Comparison of ENCODE assay signal across 1 cellular context in genomic region chr6:168035661-168036616, GRCh38.
A peak's percentile ranks its signal among the peaks of the same experiment; 100 is the strongest.
TF ChIP-seq lines count a peak whose summit lies in the region.

No MANE protein-coding gene starts in this region.

TF ChIP-seq in K562, 482 proteins besides CTCF, POLR2A, EP300 and RAD21 (continued from another document and continues in another):
- peak; percentile 33; the same call in 1 of the 2 replicates for TF ChIP-seq NFE2 (IDR thresholded peaks at IDR 0.05; ENCODE audit: low read depth)
- TF ChIP-seq NFIC (IDR thresholded peaks at IDR 0.05): 0 out of 2 replicates have a peak, but pooled peaks have one; percentile 13
- peak; percentile 82 for TF ChIP-seq FOSL1 (tag; conservative IDR thresholded peaks at IDR 0.05)
- TF ChIP-seq ZNF778 (CRISPR knock-in tag; IDR thresholded peaks at IDR 0.05): no peak
- peak; percentile 81; the same call in 1 of the 2 replicates for TF ChIP-seq CTBP1 (IDR thresholded peaks at IDR 0.05; ENCODE audit: borderline replicate concordance)
- TF ChIP-seq ETV1 (tag; conservative IDR thresholded peaks at IDR 0.05; ENCODE audit: low read depth): peak; percentile 58; the same call in 1 of the 2 replicates
- peak; percentile 75 for TF ChIP-seq JUN (IDR thresholded peaks at IDR 0.05; ENCODE audit: borderline replicate concordance, low read depth, low read length)
- TF ChIP-seq JUN (CRISPR knock-in tag; IDR thresholded peaks at IDR 0.05; ENCODE audit: borderline replicate concordance): no peak
- peak in 1 of 2 experiments; percentile 19; a peak in 1 of 4 replicates for TF ChIP-seq HDAC1 (IDR thresholded peaks at IDR 0.05)
- TF ChIP-seq ZNF589 (CRISPR knock-in tag; IDR thresholded peaks at IDR 0.05; ENCODE audit: low read depth): no peak; the same call in 1 of the 2 replicates
- TF ChIP-seq ATF7 (IDR thresholded peaks at IDR 0.05): peak; percentile 93
- TF ChIP-seq KDM2B (CRISPR knock-in tag; IDR thresholded peaks at IDR 0.05): no peak
- TF ChIP-seq, protein P1, sequence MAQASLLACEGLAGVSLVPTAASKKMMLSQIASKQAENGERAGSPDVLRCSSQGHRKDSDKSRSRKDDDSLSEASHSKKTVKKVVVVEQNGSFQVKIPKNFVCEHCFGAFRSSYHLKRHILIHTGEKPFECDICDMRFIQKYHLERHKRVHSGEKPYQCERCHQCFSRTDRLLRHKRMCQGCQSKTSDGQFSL (CRISPR knock-in tag; IDR thresholded peaks at IDR 0.05): 0 out of 2 replicates have a peak, but pooled peaks have one; percentile 13
- TF ChIP-seq, protein P1 (tag; IDR thresholded peaks at IDR 0.05): 0 out of 4 replicates have a peak, but pooled peaks of 1 of the 2 experiments have one; percentile 1
- TF ChIP-seq SMARCC2 (IDR thresholded peaks at IDR 0.05; ENCODE audit: low read depth): peak; percentile 78; the same call in 1 of the 2 replicates
- no peak for TF ChIP-seq RBFOX2 (IDR thresholded peaks at IDR 0.05; ENCODE audit: low read depth, low read length)
- no peak for TF ChIP-seq POU5F1 (IDR thresholded peaks at IDR 0.05; ENCODE audit: borderline replicate concordance, low read depth, low read length, partially characterized antibody)
- TF ChIP-seq STAT5A (IDR thresholded peaks at IDR 0.05; ENCODE audit: borderline replicate concordance, low read length): peak; percentile 63
- no peak for TF ChIP-seq ATF1 (CRISPR knock-in tag; IDR thresholded peaks at IDR 0.05)
- TF ChIP-seq ATF1 (tag; IDR thresholded peaks at IDR 0.05): peak; percentile 80
- TF ChIP-seq POLR2B (IDR thresholded peaks at IDR 0.05; ENCODE audit: low read depth, partially characterized antibody): no peak
- TF ChIP-seq CCNT2 (IDR thresholded peaks at IDR 0.05; ENCODE audit: borderline replicate concordance, extremely low read depth, insufficient read length, low read depth, low read length): peak; percentile 42
- peak; percentile 76; the same call in 1 of the 2 replicates for TF ChIP-seq ZNF584 (CRISPR knock-in tag; IDR thresholded peaks at IDR 0.05; ENCODE audit: low read depth)
- TF ChIP-seq RNF2 (IDR thresholded peaks at IDR 0.05): peak; percentile 23
- TF ChIP-seq ZBTB2 (IDR thresholded peaks at IDR 0.05): peak; percentile 41; the same call in 1 of the 2 replicates
- peak; percentile 40; the same call in 1 of the 2 replicates for TF ChIP-seq ZNF12 (CRISPR knock-in tag; IDR thresholded peaks at IDR 0.05)
- peak; percentile 77 for TF ChIP-seq TCF3 (CRISPR knock-in tag; IDR thresholded peaks at IDR 0.05)
- peak; percentile 45; the same call in 1 of the 2 replicates for TF ChIP-seq ZBTB17 (CRISPR knock-in tag; IDR thresholded peaks at IDR 0.05)
- no peak for TF ChIP-seq ZNF551 (CRISPR knock-in tag; IDR thresholded peaks at IDR 0.05)
- TF ChIP-seq ARNT (IDR thresholded peaks at IDR 0.05): 0 out of 4 replicates have a peak, but pooled peaks of 1 of the 2 experiments have one; percentile 45
- TF ChIP-seq MBD1 (CRISPR knock-in tag; IDR thresholded peaks at IDR 0.05): no peak
- peak; percentile 82 for TF ChIP-seq ATF3 (IDR thresholded peaks at IDR 0.05)
- no peak for TF ChIP-seq ATF3 (CRISPR knock-in tag; conservative IDR thresholded peaks at IDR 0.05)
- TF ChIP-seq, protein P2, sequence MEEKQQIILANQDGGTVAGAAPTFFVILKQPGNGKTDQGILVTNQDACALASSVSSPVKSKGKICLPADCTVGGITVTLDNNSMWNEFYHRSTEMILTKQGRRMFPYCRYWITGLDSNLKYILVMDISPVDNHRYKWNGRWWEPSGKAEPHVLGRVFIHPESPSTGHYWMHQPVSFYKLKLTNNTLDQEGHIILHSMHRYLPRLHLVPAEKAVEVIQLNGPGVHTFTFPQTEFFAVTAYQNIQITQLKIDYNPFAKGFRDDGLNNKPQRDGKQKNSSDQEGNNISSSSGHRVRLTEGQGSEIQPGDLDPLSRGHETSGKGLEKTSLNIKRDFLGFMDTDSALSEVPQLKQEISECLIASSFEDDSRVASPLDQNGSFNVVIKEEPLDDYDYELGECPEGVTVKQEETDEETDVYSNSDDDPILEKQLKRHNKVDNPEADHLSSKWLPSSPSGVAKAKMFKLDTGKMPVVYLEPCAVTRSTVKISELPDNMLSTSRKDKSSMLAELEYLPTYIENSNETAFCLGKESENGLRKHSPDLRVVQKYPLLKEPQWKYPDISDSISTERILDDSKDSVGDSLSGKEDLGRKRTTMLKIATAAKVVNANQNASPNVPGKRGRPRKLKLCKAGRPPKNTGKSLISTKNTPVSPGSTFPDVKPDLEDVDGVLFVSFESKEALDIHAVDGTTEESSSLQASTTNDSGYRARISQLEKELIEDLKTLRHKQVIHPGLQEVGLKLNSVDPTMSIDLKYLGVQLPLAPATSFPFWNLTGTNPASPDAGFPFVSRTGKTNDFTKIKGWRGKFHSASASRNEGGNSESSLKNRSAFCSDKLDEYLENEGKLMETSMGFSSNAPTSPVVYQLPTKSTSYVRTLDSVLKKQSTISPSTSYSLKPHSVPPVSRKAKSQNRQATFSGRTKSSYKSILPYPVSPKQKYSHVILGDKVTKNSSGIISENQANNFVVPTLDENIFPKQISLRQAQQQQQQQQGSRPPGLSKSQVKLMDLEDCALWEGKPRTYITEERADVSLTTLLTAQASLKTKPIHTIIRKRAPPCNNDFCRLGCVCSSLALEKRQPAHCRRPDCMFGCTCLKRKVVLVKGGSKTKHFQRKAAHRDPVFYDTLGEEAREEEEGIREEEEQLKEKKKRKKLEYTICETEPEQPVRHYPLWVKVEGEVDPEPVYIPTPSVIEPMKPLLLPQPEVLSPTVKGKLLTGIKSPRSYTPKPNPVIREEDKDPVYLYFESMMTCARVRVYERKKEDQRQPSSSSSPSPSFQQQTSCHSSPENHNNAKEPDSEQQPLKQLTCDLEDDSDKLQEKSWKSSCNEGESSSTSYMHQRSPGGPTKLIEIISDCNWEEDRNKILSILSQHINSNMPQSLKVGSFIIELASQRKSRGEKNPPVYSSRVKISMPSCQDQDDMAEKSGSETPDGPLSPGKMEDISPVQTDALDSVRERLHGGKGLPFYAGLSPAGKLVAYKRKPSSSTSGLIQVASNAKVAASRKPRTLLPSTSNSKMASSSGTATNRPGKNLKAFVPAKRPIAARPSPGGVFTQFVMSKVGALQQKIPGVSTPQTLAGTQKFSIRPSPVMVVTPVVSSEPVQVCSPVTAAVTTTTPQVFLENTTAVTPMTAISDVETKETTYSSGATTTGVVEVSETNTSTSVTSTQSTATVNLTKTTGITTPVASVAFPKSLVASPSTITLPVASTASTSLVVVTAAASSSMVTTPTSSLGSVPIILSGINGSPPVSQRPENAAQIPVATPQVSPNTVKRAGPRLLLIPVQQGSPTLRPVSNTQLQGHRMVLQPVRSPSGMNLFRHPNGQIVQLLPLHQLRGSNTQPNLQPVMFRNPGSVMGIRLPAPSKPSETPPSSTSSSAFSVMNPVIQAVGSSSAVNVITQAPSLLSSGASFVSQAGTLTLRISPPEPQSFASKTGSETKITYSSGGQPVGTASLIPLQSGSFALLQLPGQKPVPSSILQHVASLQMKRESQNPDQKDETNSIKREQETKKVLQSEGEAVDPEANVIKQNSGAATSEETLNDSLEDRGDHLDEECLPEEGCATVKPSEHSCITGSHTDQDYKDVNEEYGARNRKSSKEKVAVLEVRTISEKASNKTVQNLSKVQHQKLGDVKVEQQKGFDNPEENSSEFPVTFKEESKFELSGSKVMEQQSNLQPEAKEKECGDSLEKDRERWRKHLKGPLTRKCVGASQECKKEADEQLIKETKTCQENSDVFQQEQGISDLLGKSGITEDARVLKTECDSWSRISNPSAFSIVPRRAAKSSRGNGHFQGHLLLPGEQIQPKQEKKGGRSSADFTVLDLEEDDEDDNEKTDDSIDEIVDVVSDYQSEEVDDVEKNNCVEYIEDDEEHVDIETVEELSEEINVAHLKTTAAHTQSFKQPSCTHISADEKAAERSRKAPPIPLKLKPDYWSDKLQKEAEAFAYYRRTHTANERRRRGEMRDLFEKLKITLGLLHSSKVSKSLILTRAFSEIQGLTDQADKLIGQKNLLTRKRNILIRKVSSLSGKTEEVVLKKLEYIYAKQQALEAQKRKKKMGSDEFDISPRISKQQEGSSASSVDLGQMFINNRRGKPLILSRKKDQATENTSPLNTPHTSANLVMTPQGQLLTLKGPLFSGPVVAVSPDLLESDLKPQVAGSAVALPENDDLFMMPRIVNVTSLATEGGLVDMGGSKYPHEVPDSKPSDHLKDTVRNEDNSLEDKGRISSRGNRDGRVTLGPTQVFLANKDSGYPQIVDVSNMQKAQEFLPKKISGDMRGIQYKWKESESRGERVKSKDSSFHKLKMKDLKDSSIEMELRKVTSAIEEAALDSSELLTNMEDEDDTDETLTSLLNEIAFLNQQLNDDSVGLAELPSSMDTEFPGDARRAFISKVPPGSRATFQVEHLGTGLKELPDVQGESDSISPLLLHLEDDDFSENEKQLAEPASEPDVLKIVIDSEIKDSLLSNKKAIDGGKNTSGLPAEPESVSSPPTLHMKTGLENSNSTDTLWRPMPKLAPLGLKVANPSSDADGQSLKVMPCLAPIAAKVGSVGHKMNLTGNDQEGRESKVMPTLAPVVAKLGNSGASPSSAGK (IDR thresholded peaks at IDR 0.05): peak; percentile 36; the same call in 1 of the 2 replicates
- no peak for TF ChIP-seq TGIF2 (CRISPR knock-in tag; IDR thresholded peaks at IDR 0.05)
- TF ChIP-seq ESRRA (IDR thresholded peaks at IDR 0.05; ENCODE audit: borderline replicate concordance, low read depth): peak; percentile 80; the same call in 1 of the 2 replicates
- no peak for TF ChIP-seq HNRNPLL (IDR thresholded peaks at IDR 0.05; ENCODE audit: low read depth, low read length, poor library complexity, severe bottlenecking)
- peak; percentile 34; the same call in 1 of the 2 replicates for TF ChIP-seq L3MBTL2 (IDR thresholded peaks at IDR 0.05)
- TF ChIP-seq TRIM24 (IDR thresholded peaks at IDR 0.05): peak in 1 of 2 experiments; percentile 68; a peak in 1 of 4 replicates
- no peak for TF ChIP-seq MIER1 (IDR thresholded peaks at IDR 0.05; ENCODE audit: low read depth)
- TF ChIP-seq DIDO1 (tag; IDR thresholded peaks at IDR 0.05; ENCODE audit: low read depth): peak; percentile 17; the same call in 1 of the 2 replicates
- TF ChIP-seq ZFX (CRISPR knock-in tag; IDR thresholded peaks at IDR 0.05): no peak
- TF ChIP-seq MEIS2 (IDR thresholded peaks at IDR 0.05; ENCODE audit: partially characterized antibody): peak; percentile 50
- TF ChIP-seq EHMT2 (IDR thresholded peaks at IDR 0.05): no peak
- TF ChIP-seq ZNF507 (tag; conservative IDR thresholded peaks at IDR 0.05): no peak
- TF ChIP-seq, protein P3, sequence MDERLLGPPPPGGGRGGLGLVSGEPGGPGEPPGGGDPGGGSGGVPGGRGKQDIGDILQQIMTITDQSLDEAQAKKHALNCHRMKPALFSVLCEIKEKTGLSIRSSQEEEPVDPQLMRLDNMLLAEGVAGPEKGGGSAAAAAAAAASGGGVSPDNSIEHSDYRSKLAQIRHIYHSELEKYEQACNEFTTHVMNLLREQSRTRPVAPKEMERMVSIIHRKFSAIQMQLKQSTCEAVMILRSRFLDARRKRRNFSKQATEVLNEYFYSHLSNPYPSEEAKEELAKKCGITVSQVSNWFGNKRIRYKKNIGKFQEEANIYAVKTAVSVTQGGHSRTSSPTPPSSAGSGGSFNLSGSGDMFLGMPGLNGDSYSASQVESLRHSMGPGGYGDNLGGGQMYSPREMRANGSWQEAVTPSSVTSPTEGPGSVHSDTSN (CRISPR knock-in tag; IDR thresholded peaks at IDR 0.05; ENCODE audit: low read depth): no peak
- TF ChIP-seq, protein P3 (tag; conservative IDR thresholded peaks at IDR 0.05; ENCODE audit: low read depth): no peak
- TF ChIP-seq ZC3H8 (IDR thresholded peaks at IDR 0.05): no peak
